1 cellular context compared by ENCODE assay signal in genomic region chr12:50065726-50066310, GRCh38.
TF ChIP-seq lines count a peak whose summit lies in the region.

No MANE protein-coding gene starts in this region.

TF ChIP-seq in HEK293, 187 proteins besides CTCF, POLR2A, EP300 and RAD21:
- TF ChIP-seq EGR2 (tag by site-specific recombination; IDR thresholded peaks at IDR 0.05; ENCODE audit: low read depth), result no peak
- 0 out of 2 replicates have a peak, but pooled peaks have one; percentile 5 for TF ChIP-seq ZNF768 (tag by site-specific recombination; IDR thresholded peaks at IDR 0.05)
- TF ChIP-seq ZNF114 (tag by site-specific recombination; IDR thresholded peaks at IDR 0.05), result no peak
- TF ChIP-seq ZNF133 (tag by site-specific recombination; IDR thresholded peaks at IDR 0.05), result no peak
- TF ChIP-seq, protein P1, sequence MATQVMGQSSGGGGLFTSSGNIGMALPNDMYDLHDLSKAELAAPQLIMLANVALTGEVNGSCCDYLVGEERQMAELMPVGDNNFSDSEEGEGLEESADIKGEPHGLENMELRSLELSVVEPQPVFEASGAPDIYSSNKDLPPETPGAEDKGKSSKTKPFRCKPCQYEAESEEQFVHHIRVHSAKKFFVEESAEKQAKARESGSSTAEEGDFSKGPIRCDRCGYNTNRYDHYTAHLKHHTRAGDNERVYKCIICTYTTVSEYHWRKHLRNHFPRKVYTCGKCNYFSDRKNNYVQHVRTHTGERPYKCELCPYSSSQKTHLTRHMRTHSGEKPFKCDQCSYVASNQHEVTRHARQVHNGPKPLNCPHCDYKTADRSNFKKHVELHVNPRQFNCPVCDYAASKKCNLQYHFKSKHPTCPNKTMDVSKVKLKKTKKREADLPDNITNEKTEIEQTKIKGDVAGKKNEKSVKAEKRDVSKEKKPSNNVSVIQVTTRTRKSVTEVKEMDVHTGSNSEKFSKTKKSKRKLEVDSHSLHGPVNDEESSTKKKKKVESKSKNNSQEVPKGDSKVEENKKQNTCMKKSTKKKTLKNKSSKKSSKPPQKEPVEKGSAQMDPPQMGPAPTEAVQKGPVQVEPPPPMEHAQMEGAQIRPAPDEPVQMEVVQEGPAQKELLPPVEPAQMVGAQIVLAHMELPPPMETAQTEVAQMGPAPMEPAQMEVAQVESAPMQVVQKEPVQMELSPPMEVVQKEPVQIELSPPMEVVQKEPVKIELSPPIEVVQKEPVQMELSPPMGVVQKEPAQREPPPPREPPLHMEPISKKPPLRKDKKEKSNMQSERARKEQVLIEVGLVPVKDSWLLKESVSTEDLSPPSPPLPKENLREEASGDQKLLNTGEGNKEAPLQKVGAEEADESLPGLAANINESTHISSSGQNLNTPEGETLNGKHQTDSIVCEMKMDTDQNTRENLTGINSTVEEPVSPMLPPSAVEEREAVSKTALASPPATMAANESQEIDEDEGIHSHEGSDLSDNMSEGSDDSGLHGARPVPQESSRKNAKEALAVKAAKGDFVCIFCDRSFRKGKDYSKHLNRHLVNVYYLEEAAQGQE (tag by site-specific recombination; IDR thresholded peaks at IDR 0.05), result 0 out of 2 replicates have a peak, but pooled peaks have one; percentile 18
- TF ChIP-seq ZBTB20 (tag by site-specific recombination; IDR thresholded peaks at IDR 0.05), result no peak
- TF ChIP-seq, protein P2, sequence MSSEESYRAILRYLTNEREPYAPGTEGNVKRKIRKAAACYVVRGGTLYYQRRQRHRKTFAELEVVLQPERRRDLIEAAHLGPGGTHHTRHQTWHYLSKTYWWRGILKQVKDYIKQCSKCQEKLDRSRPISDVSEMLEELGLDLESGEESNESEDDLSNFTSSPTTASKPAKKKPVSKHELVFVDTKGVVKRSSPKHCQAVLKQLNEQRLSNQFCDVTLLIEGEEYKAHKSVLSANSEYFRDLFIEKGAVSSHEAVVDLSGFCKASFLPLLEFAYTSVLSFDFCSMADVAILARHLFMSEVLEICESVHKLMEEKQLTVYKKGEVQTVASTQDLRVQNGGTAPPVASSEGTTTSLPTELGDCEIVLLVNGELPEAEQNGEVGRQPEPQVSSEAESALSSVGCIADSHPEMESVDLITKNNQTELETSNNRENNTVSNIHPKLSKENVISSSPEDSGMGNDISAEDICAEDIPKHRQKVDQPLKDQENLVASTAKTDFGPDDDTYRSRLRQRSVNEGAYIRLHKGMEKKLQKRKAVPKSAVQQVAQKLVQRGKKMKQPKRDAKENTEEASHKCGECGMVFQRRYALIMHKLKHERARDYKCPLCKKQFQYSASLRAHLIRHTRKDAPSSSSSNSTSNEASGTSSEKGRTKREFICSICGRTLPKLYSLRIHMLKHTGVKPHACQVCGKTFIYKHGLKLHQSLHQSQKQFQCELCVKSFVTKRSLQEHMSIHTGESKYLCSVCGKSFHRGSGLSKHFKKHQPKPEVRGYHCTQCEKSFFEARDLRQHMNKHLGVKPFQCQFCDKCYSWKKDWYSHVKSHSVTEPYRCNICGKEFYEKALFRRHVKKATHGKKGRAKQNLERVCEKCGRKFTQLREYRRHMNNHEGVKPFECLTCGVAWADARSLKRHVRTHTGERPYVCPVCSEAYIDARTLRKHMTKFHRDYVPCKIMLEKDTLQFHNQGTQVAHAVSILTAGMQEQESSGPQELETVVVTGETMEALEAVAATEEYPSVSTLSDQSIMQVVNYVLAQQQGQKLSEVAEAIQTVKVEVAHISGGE (tag by site-specific recombination; conservative IDR thresholded peaks at IDR 0.05; ENCODE audit: low read depth), result no peak
- TF ChIP-seq ZNF785 (tag by site-specific recombination; IDR thresholded peaks at IDR 0.05), result no peak
- TF ChIP-seq ZBTB10 (tag by site-specific recombination; IDR thresholded peaks at IDR 0.05), result no peak
